In genomic region chr20:258963-259362, GRCh38 we compare ENCODE assay signal across 10 cellular contexts. TPM values are rescaled to one million over a fixed set of nuclear protein-coding genes. Genes with fewer than 3 reads are reported as not detected.
DNase-seq lines count a peak whose midpoint lies in the region; ATAC-seq and TF ChIP-seq lines count a peak whose summit lies in the region.
"Had no signal": no experiment of that assay in that cellular context is flagged by ENCODE, and none has a peak within 500 bp of the region (broad histone marks: within the 10 kb centered on the region; RNA-seq: fewer than 3 reads in every experiment).

No MANE protein-coding gene starts in this region.

- H4K20me1 ChIP-seq in GM23338 (replicated peaks; ENCODE audit: insufficient read depth): no peaks in the 10 kb centered on the region; the same call in 1 of the 2 replicates

- H3K27me3 ChIP-seq in GM23338 (ENCODE audit: insufficient read depth) (peaks cover 96% of the 10 kb centered on the region), SJCRH30 (peaks cover 8% of the 10 kb centered on the region)

- H3K79me2 ChIP-seq in GM23338 (replicated peaks; ENCODE audit: insufficient read depth): no peaks in the 10 kb centered on the region

- no peak overlapping the region for H2AFZ ChIP-seq in GM23338

- H3K27ac Mint-ChIP-seq in Calu3 (ENCODE audit: unreplicated experiment): no peak overlapping the region
- H3K27ac Mint-ChIP-seq in GM23338: no peak overlapping the region

- H3K9me3 Mint-ChIP-seq in Calu3 (ENCODE audit: low read depth, unreplicated experiment) (no peaks in the 10 kb centered on the region), GM23338 (no peaks in the 10 kb centered on the region; the same call in 2 of the 3 replicates)

- H3K27ac ChIP-seq in GM23338 (ENCODE audit: low read depth): no peak overlapping the region
- no peak overlapping the region for H3K27ac ChIP-seq in SJCRH30
- H3K27ac ChIP-seq: esophagus squamous epithelium had no signal

- intact Hi-C loops in Calu3 (cut with micrococcal nuclease; ENCODE audit: unreplicated experiment): no loop called here

- H3K4me1 Mint-ChIP-seq in Calu3 (ENCODE audit: low read depth, unreplicated experiment) (peaks cover 7% of the 10 kb centered on the region), GM23338 (peaks cover 7% of the 10 kb centered on the region; the same call in 1 of the 3 replicates)

- DNase-seq in Calu3 (peak; percentile 14), GM23338 (ENCODE audit: low spot score) (peak; percentile 31), SJCRH30 (peak; percentile 13 to 31), glomerular visceral epithelial cell (ENCODE audit: extremely low spot score) (peak; percentile 20), NCI-H187 treated with DMSO at 0.1 percent for 48 hours (lab: John Stamatoyannopoulos, UW) (no peak), DMS153 treated with DMSO at 0.1 percent for 48 hours (lab: John Stamatoyannopoulos, UW; ENCODE audit: unreplicated experiment) (no peak), KG1 (lab: John Stamatoyannopoulos, UW) (no peak), NCI-H2171 (lab: John Stamatoyannopoulos, UW) (no peak)
- DNase-seq: esophagus squamous epithelium had no signal

- H3K9me2 ChIP-seq in GM23338 (ENCODE audit: insufficient read depth): no peaks in the 10 kb centered on the region

- H3K4me3 Mint-ChIP-seq in Calu3 (ENCODE audit: low read depth, unreplicated experiment): no peak overlapping the region
- no peak overlapping the region for H3K4me3 Mint-ChIP-seq in GM23338

- CTCF ChIA-PET in Calu3 (lab: Charles Lee): interaction anchor here (0.6 kb wide), 2 partner anchors 53 to 119 kb away, joined by 3 to 5 read pairs; no protein-coding TSS in a partner anchor

- no peak overlapping the region for H3K4me3 ChIP-seq in GM23338
- H3K4me3 ChIP-seq in SJCRH30: no peak overlapping the region
- H3K4me3 ChIP-seq: esophagus squamous epithelium had no signal

- H3K4me2 ChIP-seq in GM23338: no peak overlapping the region

- H3K36me3 ChIP-seq in GM23338 (ENCODE audit: insufficient read depth) (no peaks in the 10 kb centered on the region), SJCRH30 (no peaks in the 10 kb centered on the region)
- H3K36me3 ChIP-seq: esophagus squamous epithelium had no signal

- no peaks in the 10 kb centered on the region for H3K9me3 ChIP-seq in SJCRH30 (replicated peaks)
- H3K9me3 ChIP-seq: esophagus squamous epithelium had no signal

- TF ChIP-seq CTCF in Calu3 (IDR thresholded peaks at IDR 0.05; ENCODE audit: unreplicated experiment) (no peak), GM23338 (conservative IDR thresholded peaks at IDR 0.05; ENCODE audit: low read depth in 2 of 2) (peak; percentile 28 to 47; a peak in 2 of 4 replicates)

- H3K27me3 Mint-ChIP-seq in Calu3 (ENCODE audit: unreplicated experiment) (peaks cover 49% of the 10 kb centered on the region), GM23338 (ENCODE audit: insufficient read depth, low read depth, poor library complexity) (peaks cover 58% of the 10 kb centered on the region)

- no peaks in the 10 kb centered on the region for H3K4me1 ChIP-seq in GM23338 (ENCODE audit: insufficient read depth)
- no peaks in the 10 kb centered on the region for H3K4me1 ChIP-seq in SJCRH30
- H3K4me1 ChIP-seq: esophagus squamous epithelium had no signal

- peak; percentile 43; the same call in 2 of the 3 replicates for ATAC-seq in GM23338

- H3F3A ChIP-seq in GM23338 (replicated peaks; ENCODE audit: low read depth): no peaks in the 10 kb centered on the region

- H3K36me3 Mint-ChIP-seq in Calu3 (ENCODE audit: insufficient read depth, unreplicated experiment): no peaks in the 10 kb centered on the region
- H3K36me3 Mint-ChIP-seq in GM23338 (ENCODE audit: low read depth): no peaks in the 10 kb centered on the region

- BruUV-seq in Calu3 (replicated peaks; lab: Mats Ljungman, UMichigan): no TSS peak

TF ChIP-seq in GM23338, 12 proteins besides CTCF, POLR2A, EP300 and RAD21 (continues in another document):
- TF ChIP-seq, protein P1, sequence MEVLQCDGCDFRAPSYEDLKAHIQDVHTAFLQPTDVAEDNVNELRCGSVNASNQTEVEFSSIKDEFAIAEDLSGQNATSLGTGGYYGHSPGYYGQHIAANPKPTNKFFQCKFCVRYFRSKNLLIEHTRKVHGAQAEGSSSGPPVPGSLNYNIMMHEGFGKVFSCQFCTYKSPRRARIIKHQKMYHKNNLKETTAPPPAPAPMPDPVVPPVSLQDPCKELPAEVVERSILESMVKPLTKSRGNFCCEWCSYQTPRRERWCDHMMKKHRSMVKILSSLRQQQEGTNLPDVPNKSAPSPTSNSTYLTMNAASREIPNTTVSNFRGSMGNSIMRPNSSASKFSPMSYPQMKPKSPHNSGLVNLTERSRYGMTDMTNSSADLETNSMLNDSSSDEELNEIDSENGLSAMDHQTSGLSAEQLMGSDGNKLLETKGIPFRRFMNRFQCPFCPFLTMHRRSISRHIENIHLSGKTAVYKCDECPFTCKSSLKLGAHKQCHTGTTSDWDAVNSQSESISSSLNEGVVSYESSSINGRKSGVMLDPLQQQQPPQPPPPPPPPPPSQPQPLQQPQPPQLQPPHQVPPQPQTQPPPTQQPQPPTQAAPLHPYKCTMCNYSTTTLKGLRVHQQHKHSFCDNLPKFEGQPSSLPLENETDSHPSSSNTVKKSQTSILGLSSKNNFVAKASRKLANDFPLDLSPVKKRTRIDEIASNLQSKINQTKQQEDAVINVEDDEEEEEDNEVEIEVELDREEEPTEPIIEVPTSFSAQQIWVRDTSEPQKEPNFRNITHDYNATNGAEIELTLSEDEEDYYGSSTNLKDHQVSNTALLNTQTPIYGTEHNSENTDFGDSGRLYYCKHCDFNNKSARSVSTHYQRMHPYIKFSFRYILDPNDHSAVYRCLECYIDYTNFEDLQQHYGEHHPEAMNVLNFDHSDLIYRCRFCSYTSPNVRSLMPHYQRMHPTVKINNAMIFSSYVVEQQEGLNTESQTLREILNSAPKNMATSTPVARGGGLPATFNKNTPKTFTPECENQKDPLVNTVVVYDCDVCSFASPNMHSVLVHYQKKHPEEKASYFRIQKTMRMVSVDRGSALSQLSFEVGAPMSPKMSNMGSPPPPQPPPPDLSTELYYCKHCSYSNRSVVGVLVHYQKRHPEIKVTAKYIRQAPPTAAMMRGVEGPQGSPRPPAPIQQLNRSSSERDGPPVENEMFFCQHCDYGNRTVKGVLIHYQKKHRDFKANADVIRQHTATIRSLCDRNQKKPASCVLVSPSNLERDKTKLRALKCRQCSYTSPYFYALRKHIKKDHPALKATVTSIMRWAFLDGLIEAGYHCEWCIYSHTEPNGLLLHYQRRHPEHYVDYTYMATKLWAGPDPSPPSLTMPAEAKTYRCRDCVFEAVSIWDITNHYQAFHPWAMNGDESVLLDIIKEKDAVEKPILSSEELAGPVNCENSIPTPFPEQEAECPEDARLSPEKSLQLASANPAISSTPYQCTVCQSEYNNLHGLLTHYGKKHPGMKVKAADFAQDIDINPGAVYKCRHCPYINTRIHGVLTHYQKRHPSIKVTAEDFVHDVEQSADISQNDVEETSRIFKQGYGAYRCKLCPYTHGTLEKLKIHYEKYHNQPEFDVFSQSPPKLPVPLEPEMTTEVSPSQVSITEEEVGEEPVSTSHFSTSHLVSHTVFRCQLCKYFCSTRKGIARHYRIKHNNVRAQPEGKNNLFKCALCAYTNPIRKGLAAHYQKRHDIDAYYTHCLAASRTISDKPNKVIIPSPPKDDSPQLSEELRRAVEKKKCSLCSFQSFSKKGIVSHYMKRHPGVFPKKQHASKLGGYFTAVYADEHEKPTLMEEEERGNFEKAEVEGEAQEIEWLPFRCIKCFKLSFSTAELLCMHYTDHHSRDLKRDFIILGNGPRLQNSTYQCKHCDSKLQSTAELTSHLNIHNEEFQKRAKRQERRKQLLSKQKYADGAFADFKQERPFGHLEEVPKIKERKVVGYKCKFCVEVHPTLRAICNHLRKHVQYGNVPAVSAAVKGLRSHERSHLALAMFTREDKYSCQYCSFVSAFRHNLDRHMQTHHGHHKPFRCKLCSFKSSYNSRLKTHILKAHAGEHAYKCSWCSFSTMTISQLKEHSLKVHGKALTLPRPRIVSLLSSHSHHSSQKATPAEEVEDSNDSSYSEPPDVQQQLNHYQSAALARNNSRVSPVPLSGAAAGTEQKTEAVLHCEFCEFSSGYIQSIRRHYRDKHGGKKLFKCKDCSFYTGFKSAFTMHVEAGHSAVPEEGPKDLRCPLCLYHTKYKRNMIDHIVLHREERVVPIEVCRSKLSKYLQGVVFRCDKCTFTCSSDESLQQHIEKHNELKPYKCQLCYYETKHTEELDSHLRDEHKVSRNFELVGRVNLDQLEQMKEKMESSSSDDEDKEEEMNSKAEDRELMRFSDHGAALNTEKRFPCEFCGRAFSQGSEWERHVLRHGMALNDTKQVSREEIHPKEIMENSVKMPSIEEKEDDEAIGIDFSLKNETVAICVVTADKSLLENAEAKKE (CRISPR knock-in tag; IDR thresholded peaks at IDR 0.05): no peak
- TF ChIP-seq POLR2AphosphoS5 (IDR thresholded peaks at IDR 0.05; ENCODE audit: low read depth): no peak
- TF ChIP-seq ETS1 (IDR thresholded peaks at IDR 0.05): no peak
- TF ChIP-seq EZH2phosphoT487 (IDR thresholded peaks at IDR 0.05; ENCODE audit: unreplicated experiment): no peak

RNA-seq across cellular contexts. Expression of gene DEFB132, which starts 1.4 kb away (rescaled TPM):
- total RNA-seq in Calu3 (2022): not detected in 2 replicates
- total RNA-seq in GM23338 (2014; rRNA removed; shearing (Covaris generic)): not detected in 2 replicates
- polyA plus RNA-seq in GM23338 (2016; fragmentation: Nextera tagmentation; extraction: Ambion mirVana): not detected in 2 replicates
- not detected in 2 replicates for total RNA-seq in SJCRH30 (2014; rRNA removed; shearing (Covaris generic))
- total RNA-seq: esophagus squamous epithelium, myocyte had no signal

RNA-seq across cellular contexts. Expression of gene C20orf96, which starts 31.6 kb away (rescaled TPM):
- total RNA-seq in Calu3 (2022): 7.3 and 8.8 TPM in 2 replicates
- total RNA-seq in GM23338 (2014; rRNA removed; shearing (Covaris generic)): 14.6 and 17.8 TPM in 2 replicates
- polyA plus RNA-seq in GM23338 (2016; fragmentation: Nextera tagmentation; extraction: Ambion mirVana): 29.0 and 36.3 TPM in 2 replicates
- 1.5 and 2.3 TPM in 2 replicates for total RNA-seq in SJCRH30 (2014; rRNA removed; shearing (Covaris generic))

RNA-seq across cellular contexts. Expression of gene DEFB129, which starts 31.9 kb away (rescaled TPM):
- total RNA-seq in Calu3 (2022): not detected in 2 replicates
- total RNA-seq in GM23338 (2014; rRNA removed; shearing (Covaris generic)): not detected in 2 replicates
- not detected in 2 replicates for polyA plus RNA-seq in GM23338 (2016; fragmentation: Nextera tagmentation; extraction: Ambion mirVana)
- not detected in 2 replicates for total RNA-seq in SJCRH30 (2014; rRNA removed; shearing (Covaris generic))
- total RNA-seq: esophagus squamous epithelium, myocyte had no signal

RNA-seq across cellular contexts. Expression of gene ZCCHC3, which starts 38.4 kb away (rescaled TPM):
- total RNA-seq in Calu3 (2022): 10.9 and 11.1 TPM in 2 replicates
- total RNA-seq in GM23338 (2014; rRNA removed; shearing (Covaris generic)): 65.8 and 66.3 TPM in 2 replicates
- 26.5 and 31.3 TPM in 2 replicates for polyA plus RNA-seq in GM23338 (2016; fragmentation: Nextera tagmentation; extraction: Ambion mirVana)
- 44.8 and 46.5 TPM in 2 replicates for total RNA-seq in SJCRH30 (2014; rRNA removed; shearing (Covaris generic))

Comparison
In these comparisons a context has a peak if more than half of its experiments do, and no peak if none do; other contexts are left out.
1. DNase-seq: peak in Calu3 (single experiment), GM23338 (single experiment), SJCRH30 (2 of 2) and glomerular visceral epithelial cell (single experiment); none in NCI-H187 treated with DMSO at 0.1 percent for 48 hours (single experiment), DMS153 treated with DMSO at 0.1 percent for 48 hours (single experiment), KG1 (single experiment) and NCI-H2171 (single experiment).